ENCODE assay signal across 13 cellular contexts in the genomic region with DNA sequence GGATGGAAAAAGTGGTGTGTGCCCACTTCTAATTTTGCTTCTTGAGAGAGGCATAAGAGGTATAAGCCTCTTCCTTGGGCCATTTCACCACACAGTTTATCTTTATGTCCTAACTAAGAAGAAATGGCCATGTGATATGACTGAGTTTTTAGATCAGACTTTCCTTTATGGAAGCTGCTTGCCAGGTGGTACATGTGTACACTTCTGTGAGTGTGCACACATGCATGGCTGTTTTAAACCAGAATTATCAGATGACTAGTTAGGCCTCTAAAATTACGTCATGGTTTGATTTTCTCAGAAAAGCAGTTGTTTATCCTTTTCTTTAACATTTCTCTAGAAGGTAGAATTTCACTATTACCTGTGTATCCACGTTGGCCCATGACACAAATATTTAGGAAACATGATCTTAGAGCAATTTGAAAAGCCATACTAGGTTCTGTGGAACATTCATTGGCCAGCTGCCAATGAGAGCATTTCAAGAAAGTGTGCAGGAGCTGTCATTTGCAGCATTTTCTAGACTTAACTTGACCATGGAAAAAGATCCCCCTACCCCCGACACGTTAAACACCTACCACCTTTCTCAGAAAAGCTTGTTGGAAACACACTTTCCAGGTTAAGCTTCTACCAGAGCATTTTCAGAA.
"Had no signal": no experiment of that assay in that cellular context is flagged by ENCODE, and none has a peak within 500 bp of the region (broad histone marks: within the 10 kb centered on the region; RNA-seq: fewer than 3 reads in every experiment).

No MANE protein-coding gene starts in this region.

- ATAC-seq: right cardiac atrium; stimulated activated naive CD8-positive, alpha-beta T cell treated with anti-CD3 and anti-CD28 coated beads, Interleukin-15, Interleukin-2, amounts not matched to agents 100 U/mL and 50 U/mL, for 24 hours had no signal

- H3K27me3 Mint-ChIP-seq: activated naive CD8-positive, alpha-beta T cell; progenitor cell of endocrine pancreas had no signal

- DNase-seq: activated CD4-positive, alpha-beta T cell treated with anti-CD3 and anti-CD28 coated beads, Interleukin-2, amount 50 U/mL, for 1 hour; activated CD4-positive, CD25-positive, alpha-beta regulatory T cell; activated gamma-delta T cell treated with Interleukin-2 at 50 U/mL for 16 hours; islet precursor cell; midbrain; right cardiac atrium; small intestine; stimulated activated CD4-positive, alpha-beta T cell treated with anti-CD3 and anti-CD28 coated beads, Interleukin-4, amount 100 ng/mL, for 4 hours; stimulated activated CD8-positive, alpha-beta memory T cell treated with anti-CD3 and anti-CD28 coated beads, Interleukin-4, amount 100 ng/mL, for 48 hours; stimulated activated naive CD8-positive, alpha-beta T cell treated with anti-CD3 and anti-CD28 coated beads, Interleukin-15, Interleukin-2, amounts not matched to agents 100 U/mL and 50 U/mL, for 24 hours had no signal

- H3K4me3 Mint-ChIP-seq: activated naive CD8-positive, alpha-beta T cell had no signal

- H3K27ac Mint-ChIP-seq: activated naive CD8-positive, alpha-beta T cell; progenitor cell of endocrine pancreas had no signal

- H3K4me3 ChIP-seq: lung had no signal
